Comparison of ENCODE assay signal across 21 cellular contexts in the genomic region with DNA sequence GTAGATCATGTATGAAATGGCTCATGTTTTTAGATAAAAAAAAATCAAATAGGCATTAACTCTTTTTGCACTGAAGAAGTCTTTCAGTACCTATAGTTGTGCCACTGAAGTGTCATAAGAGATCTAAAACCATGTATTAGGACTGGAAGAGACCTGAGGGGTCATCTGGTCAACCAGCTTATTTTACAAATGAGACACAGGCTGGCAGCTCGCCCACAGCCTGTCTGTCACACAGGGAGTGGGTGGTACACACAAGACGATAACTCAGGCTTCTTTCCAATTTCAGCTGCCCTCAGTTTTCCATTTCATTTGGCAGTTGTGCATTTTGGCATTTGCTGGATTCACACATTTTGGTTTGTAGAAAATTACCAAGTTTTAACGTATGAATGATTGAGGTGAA.
"Had no signal": no experiment of that assay in that cellular context is flagged by ENCODE, and none has a peak within 500 bp of the region (broad histone marks: within the 10 kb centered on the region; RNA-seq: fewer than 3 reads in every experiment).

No MANE protein-coding gene starts in this region.

- H3K36me3 Mint-ChIP-seq: naive B cell had no signal

- H3K4me1 Mint-ChIP-seq: neural progenitor cell had no signal

- H3K4me2 ChIP-seq: neural progenitor cell, smooth muscle cell had no signal

- H3K9me3 Mint-ChIP-seq: immature natural killer cell; memory B cell; naive B cell; neural progenitor cell; stimulated activated memory B cell treated with anti-CD40 and anti-IgM and Interleukin-4, amounts not matched to agents 10 μg/mL and 1 μg/mL and 100 μg/mL, for 72 hours; T-helper 1 cell treated with Interleukin-12 subunit alpha and Interleukin-12 subunit beta and Interleukin-4 antibody, amounts not matched to agents 30 μg/mL and 1 μg/mL, for 36 hours; type B pancreatic cell had no signal

- H3K9ac ChIP-seq: neural progenitor cell had no signal

- H3K36me3 ChIP-seq: neural progenitor cell, ovary, right lobe of liver had no signal

- H3K4me1 ChIP-seq: neural progenitor cell, right lobe of liver had no signal

- H3K27ac ChIP-seq: neural progenitor cell, ovary, right lobe of liver, testis, VCaP had no signal

- H3K4me3 ChIP-seq: neural progenitor cell, ovary, right lobe of liver, smooth muscle cell, testis had no signal

- H3K27ac Mint-ChIP-seq: memory B cell; naive B cell; neural progenitor cell; stimulated activated memory B cell treated with anti-CD40 and anti-IgM and Interleukin-4, amounts not matched to agents 10 μg/mL and 1 μg/mL and 100 μg/mL, for 72 hours; T-helper 1 cell treated with Interleukin-12 subunit alpha and Interleukin-12 subunit beta and Interleukin-4 antibody, amounts not matched to agents 30 μg/mL and 1 μg/mL, for 36 hours; type B pancreatic cell had no signal

- ATAC-seq: esophagus mucosa; right lobe of liver; stimulated activated memory B cell treated with anti-CD40 and anti-IgM and Interleukin-4, amounts not matched to agents 10 μg/mL and 1 μg/mL and 100 μg/mL, for 72 hours had no signal

- H3K4me3 Mint-ChIP-seq: immature natural killer cell; memory B cell; naive B cell; neural progenitor cell; stimulated activated memory B cell treated with anti-CD40 and anti-IgM and Interleukin-4, amounts not matched to agents 10 μg/mL and 1 μg/mL and 100 μg/mL, for 72 hours; T-helper 1 cell treated with Interleukin-12 subunit alpha and Interleukin-12 subunit beta and Interleukin-4 antibody, amounts not matched to agents 30 μg/mL and 1 μg/mL, for 36 hours; type B pancreatic cell had no signal

- H3K9me3 ChIP-seq: ovary, right lobe of liver, testis had no signal

- DNase-seq: activated CD4-positive, CD25-positive, alpha-beta regulatory T cell treated with anti-CD3 and anti-CD28 coated beads, Interleukin-2, amount 50 U/mL, for 72 hours; activated CD8-positive, alpha-beta memory T cell treated with anti-CD3 and anti-CD28 coated beads for 24 hours; activated CD8-positive, alpha-beta memory T cell treated with anti-CD3 and anti-CD28 coated beads, Interleukin-2, amount 50 U/mL, for 48 hours; activated effector memory CD4-positive, alpha-beta T cell treated with Interleukin-2 at 50 U/mL for 16 hours; activated naive CD4-positive, alpha-beta T cell treated with anti-CD3 and anti-CD28 coated beads, Interleukin-2, amount 50 U/mL, for 16 hours; activated T-cell treated with anti-CD3 and anti-CD28 coated beads, Interleukin-2, amount 50 U/mL, for 48 hours; effector CD4-positive, alpha-beta T cell; immature natural killer cell; naive B cell; ovary; right lobe of liver; stimulated activated CD4-positive, alpha-beta T cell treated with anti-CD3 and anti-CD28 coated beads, Interleukin-4, amount 100 ng/mL, for 24 hours; testis had no signal

- H2AFZ ChIP-seq: neural progenitor cell had no signal

- H3K27me3 Mint-ChIP-seq: memory B cell; naive B cell; stimulated activated memory B cell treated with anti-CD40 and anti-IgM and Interleukin-4, amounts not matched to agents 10 μg/mL and 1 μg/mL and 100 μg/mL, for 72 hours; type B pancreatic cell had no signal

- H3K27me3 ChIP-seq: neural progenitor cell, ovary, right lobe of liver, testis had no signal
